ENCODE assay signal across 18 cellular contexts in the genomic region with DNA sequence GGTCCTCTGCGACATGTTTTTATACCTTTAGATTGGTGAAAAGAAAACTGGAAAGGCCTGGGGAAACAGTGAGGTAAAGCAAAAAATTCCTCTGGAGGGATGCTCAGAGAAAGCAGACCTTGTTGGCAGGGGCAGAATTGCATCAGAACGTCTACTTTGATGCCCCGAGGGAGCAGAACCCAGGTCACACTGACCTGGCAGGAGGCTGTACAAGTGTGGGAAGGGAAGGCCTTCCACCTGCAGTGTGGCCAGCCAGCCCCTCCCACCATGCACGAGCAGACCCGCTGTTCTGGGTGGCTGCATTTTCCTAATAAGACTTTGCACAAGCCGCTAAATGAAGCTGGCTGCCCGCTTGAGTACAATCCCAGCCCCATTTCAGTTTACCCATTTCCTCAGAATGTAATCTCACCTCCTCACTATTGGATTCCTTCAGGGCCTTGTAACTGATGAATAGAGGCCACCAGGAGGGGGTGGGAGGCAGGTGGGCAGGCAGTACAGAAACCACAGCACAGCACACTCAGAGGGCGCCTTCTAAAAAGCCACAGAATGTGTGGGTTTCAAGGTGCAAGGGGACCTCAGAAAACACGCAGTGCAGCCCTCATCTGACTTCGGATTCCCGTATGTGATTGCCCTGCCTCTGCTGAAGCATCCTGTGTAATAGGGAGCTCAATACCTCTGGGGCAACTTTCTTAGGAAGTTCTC.
"Had no signal": no experiment of that assay in that cellular context is flagged by ENCODE, and none has a peak within 500 bp of the region (broad histone marks: within the 10 kb centered on the region; RNA-seq: fewer than 3 reads in every experiment).

No MANE protein-coding gene starts in this region.

- H3K36me3 ChIP-seq: ascending aorta had no signal

- H3K4me3 ChIP-seq: ascending aorta, PC-9 had no signal

- ATAC-seq: activated naive CD4-positive, alpha-beta T cell treated with anti-CD3 and anti-CD28 coated beads, Interleukin-2, amount 50 U/mL, for 72 hours; activated naive CD8-positive, alpha-beta T cell treated with anti-CD3 and anti-CD28 coated beads, Interleukin-2, amount 50 U/mL, for 24 hours; activated T-cell treated with anti-CD3 and anti-CD28 coated beads, Interleukin-2, amount 50 U/mL, for 4 hours had no signal

- H3K4me1 ChIP-seq: ascending aorta had no signal

- H3K4me2 ChIP-seq: PC-9 had no signal

- H3K9me3 ChIP-seq: ascending aorta had no signal

- DNase-seq: activated CD4-positive, alpha-beta T cell treated with anti-CD3 and anti-CD28 coated beads, Interleukin-2, amount 10 ng/mL, durations not matched to agents 24 days and 14 days; activated CD4-positive, alpha-beta T cell treated with anti-CD3 and anti-CD28 coated beads, Interleukin-2, amount 50 U/mL, for 48 hours; activated CD4-positive, CD25-positive, alpha-beta regulatory T cell treated with anti-CD3 and anti-CD28 coated beads, Interleukin-2, amount 50 U/mL, for 72 hours; activated CD8-positive, alpha-beta memory T cell treated with anti-CD3 and anti-CD28 coated beads for 24 hours; activated effector memory CD4-positive, alpha-beta T cell treated with anti-CD3 and anti-CD28 coated beads, Interleukin-2, amount 50 U/mL, for 16 hours; activated naive CD4-positive, alpha-beta T cell treated with Interleukin-2 at 50 U/mL for 16 hours; activated naive CD8-positive, alpha-beta T cell treated with anti-CD3 and anti-CD28 coated beads, Interleukin-2, amount 50 U/mL, for 24 hours; activated T-cell treated with anti-CD3 and anti-CD28 coated beads, Interleukin-2, amount 50 U/mL, for 4 hours; amniotic stem cell; KBM-7; NCI-H1694; NCI-H2029 treated with DMSO at 0.1 percent for 48 hours; NCI-H446 treated with DMSO at 0.1 percent for 48 hours; NCI-H524 treated with DMSO at 0.1 percent for 48 hours; PC-9; SHP77 treated with DMSO at 0.1 percent for 48 hours had no signal

- H3K27me3 ChIP-seq: ascending aorta had no signal

- H3K27ac ChIP-seq: ascending aorta, PC-9 had no signal

- H2AFZ ChIP-seq: PC-9 had no signal
